ENCODE assay signal across 1 cellular context in the genomic region with DNA sequence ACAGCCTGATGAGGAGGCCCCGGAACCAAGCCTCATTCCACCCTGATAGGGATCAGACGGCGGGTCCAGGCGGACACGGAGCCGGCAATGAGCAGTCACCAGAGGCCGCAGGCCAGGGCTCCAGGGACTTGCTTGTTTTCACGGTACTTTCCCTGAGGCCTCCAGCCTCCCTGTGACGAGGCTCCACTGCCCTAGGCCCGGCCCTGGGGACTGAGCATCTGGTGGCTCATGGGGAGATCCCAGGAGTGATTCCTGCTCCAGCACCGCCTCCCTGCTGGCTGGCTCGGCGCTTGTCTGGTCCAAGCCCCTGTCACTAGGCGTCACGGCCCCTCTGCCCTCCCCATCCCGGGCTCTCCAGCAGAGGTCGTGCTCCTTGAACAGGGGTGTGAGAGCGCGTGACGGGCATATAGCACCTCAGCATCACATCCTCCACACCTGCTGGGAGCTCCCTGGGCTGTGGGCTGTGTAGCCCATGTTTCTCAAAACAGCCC.
A peak's percentile ranks its signal among the peaks of the same experiment; 100 is the strongest.
TF ChIP-seq lines count a peak whose summit lies in the region.

No MANE protein-coding gene starts in this region.

TF ChIP-seq in K562, 482 proteins besides CTCF, POLR2A, EP300 and RAD21:
- TF ChIP-seq, protein P1, sequence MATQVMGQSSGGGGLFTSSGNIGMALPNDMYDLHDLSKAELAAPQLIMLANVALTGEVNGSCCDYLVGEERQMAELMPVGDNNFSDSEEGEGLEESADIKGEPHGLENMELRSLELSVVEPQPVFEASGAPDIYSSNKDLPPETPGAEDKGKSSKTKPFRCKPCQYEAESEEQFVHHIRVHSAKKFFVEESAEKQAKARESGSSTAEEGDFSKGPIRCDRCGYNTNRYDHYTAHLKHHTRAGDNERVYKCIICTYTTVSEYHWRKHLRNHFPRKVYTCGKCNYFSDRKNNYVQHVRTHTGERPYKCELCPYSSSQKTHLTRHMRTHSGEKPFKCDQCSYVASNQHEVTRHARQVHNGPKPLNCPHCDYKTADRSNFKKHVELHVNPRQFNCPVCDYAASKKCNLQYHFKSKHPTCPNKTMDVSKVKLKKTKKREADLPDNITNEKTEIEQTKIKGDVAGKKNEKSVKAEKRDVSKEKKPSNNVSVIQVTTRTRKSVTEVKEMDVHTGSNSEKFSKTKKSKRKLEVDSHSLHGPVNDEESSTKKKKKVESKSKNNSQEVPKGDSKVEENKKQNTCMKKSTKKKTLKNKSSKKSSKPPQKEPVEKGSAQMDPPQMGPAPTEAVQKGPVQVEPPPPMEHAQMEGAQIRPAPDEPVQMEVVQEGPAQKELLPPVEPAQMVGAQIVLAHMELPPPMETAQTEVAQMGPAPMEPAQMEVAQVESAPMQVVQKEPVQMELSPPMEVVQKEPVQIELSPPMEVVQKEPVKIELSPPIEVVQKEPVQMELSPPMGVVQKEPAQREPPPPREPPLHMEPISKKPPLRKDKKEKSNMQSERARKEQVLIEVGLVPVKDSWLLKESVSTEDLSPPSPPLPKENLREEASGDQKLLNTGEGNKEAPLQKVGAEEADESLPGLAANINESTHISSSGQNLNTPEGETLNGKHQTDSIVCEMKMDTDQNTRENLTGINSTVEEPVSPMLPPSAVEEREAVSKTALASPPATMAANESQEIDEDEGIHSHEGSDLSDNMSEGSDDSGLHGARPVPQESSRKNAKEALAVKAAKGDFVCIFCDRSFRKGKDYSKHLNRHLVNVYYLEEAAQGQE (CRISPR knock-in tag; IDR thresholded peaks at IDR 0.05; ENCODE audit: low read depth) = no peak
- TF ChIP-seq, protein P2, sequence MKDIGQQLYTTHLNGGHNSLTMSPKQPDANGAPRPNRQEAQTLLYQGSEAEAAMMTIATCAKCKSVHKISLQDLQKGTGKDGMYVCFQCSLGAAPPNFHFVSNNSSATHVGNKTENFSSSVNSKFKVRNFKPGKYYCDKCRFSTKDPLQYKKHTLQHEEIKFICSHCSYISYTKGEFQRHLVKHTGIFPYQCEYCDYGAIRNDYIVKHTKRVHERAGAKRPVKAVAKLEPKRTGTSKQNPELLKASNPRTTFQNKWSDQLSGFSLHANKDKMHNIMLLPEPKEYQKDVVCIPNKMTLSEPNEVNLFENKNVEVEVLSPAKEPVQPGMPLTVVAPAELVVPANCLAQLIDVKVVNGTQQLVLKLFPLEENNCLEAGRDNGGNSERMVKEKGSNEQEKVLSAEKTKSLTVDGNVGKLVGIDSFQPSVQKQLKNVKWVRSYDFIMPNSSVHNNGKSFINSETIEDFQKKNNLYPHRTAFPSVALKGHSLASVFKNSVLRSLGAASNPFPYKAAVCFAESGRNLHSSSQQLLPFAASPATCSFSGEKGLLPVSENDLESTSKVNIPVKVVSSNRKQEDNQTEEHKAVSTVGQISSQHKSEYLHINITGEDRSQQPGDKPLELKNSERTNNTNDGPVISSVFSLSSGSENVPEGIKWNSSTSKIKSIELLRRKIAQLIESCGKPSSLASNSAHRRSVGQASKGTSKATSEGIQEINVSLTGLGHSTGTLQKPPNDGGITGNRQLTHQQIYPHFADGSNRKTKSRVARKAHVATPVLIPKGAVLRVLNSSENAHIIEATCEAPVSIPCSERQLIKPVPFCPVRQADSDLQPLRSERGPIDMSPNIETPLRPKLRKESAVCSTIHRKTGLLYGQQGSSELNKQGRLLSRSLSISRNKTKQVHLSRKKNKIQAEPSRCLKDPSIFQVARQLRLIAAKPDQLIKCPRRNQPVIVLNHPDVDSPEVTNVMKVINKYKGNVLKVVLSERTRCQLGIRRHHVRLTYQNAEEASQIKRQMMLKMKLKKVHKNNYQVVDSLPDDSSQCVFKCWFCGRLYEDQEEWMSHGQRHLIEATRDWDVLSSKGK (CRISPR knock-in tag; IDR thresholded peaks at IDR 0.05) = no peak
- TF ChIP-seq CTBP1 (IDR thresholded peaks at IDR 0.05; ENCODE audit: borderline replicate concordance) (peak; percentile 51), ETV1 (tag; conservative IDR thresholded peaks at IDR 0.05; ENCODE audit: low read depth) (0 out of 2 replicates have a peak, but pooled peaks have one; percentile 19), GABPB1 (CRISPR knock-in tag; IDR thresholded peaks at IDR 0.05) (no peak), ZNF431 (CRISPR knock-in tag; IDR thresholded peaks at IDR 0.05) (no peak), L3MBTL2 (IDR thresholded peaks at IDR 0.05) (peak; percentile 20; the same call in 1 of the 2 replicates), NRF1 (conservative IDR thresholded peaks at IDR 0.05 in 1 of 2, IDR thresholded peaks at IDR 0.05 in 1 of 2) (0 out of 4 replicates have a peak, but pooled peaks of 1 of the 2 experiments have one; percentile 27)
- TF ChIP-seq, protein P3, sequence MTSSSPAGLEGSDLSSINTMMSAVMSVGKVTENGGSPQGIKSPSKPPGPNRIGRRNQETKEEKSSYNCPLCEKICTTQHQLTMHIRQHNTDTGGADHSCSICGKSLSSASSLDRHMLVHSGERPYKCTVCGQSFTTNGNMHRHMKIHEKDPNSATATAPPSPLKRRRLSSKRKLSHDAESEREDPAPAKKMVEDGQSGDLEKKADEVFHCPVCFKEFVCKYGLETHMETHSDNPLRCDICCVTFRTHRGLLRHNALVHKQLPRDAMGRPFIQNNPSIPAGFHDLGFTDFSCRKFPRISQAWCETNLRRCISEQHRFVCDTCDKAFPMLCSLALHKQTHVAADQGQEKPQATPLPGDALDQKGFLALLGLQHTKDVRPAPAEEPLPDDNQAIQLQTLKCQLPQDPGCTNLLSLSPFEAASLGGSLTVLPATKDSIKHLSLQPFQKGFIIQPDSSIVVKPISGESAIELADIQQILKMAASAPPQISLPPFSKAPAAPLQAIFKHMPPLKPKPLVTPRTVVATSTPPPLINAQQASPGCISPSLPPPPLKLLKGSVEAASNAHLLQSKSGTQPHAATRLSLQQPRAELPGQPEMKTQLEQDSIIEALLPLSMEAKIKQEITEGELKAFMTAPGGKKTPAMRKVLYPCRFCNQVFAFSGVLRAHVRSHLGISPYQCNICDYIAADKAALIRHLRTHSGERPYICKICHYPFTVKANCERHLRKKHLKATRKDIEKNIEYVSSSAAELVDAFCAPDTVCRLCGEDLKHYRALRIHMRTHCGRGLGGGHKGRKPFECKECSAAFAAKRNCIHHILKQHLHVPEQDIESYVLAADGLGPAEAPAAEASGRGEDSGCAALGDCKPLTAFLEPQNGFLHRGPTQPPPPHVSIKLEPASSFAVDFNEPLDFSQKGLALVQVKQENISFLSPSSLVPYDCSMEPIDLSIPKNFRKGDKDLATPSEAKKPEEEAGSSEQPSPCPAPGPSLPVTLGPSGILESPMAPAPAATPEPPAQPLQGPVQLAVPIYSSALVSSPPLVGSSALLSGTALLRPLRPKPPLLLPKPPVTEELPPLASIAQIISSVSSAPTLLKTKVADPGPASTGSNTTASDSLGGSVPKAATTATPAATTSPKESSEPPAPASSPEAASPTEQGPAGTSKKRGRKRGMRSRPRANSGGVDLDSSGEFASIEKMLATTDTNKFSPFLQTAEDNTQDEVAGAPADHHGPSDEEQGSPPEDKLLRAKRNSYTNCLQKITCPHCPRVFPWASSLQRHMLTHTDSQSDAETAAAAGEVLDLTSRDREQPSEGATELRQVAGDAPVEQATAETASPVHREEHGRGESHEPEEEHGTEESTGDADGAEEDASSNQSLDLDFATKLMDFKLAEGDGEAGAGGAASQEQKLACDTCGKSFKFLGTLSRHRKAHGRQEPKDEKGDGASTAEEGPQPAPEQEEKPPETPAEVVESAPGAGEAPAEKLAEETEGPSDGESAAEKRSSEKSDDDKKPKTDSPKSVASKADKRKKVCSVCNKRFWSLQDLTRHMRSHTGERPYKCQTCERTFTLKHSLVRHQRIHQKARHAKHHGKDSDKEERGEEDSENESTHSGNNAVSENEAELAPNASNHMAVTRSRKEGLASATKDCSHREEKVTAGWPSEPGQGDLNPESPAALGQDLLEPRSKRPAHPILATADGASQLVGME (CRISPR knock-in tag; IDR thresholded peaks at IDR 0.05) = no peak
- TF ChIP-seq, protein P4, sequence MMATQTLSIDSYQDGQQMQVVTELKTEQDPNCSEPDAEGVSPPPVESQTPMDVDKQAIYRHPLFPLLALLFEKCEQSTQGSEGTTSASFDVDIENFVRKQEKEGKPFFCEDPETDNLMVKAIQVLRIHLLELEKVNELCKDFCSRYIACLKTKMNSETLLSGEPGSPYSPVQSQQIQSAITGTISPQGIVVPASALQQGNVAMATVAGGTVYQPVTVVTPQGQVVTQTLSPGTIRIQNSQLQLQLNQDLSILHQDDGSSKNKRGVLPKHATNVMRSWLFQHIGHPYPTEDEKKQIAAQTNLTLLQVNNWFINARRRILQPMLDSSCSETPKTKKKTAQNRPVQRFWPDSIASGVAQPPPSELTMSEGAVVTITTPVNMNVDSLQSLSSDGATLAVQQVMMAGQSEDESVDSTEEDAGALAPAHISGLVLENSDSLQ (IDR thresholded peaks at IDR 0.05) = peak; percentile 12; the same call in 1 of the 2 replicates
